2 cellular contexts compared by ENCODE assay signal in genomic region chr20:63730189-63730733, GRCh38. TPM values are rescaled to one million over a fixed set of nuclear protein-coding genes. Genes with fewer than 3 reads are reported as not detected.
"Had no signal": no experiment of that assay in that cellular context is flagged by ENCODE, and none has a peak within 500 bp of the region (broad histone marks: within the 10 kb centered on the region; RNA-seq: fewer than 3 reads in every experiment).

No MANE protein-coding gene starts in this region.

RNA-seq across cellular contexts. Expression of gene TNFRSF6B, which starts 33.8 kb away (rescaled TPM):
- total RNA-seq: activated T-helper 17 cell treated with anti-CD3 and anti-CD28 coated beads, Interleukin-2, amount 50 U/mL, for 72 hours; natural killer cell treated with Interleukin-12 subunit alpha and Interleukin-12 subunit beta and Interleukin-15 and Interleukin-18, amount 100 ng/mL, for 72 hours had no signal
